ENCODE assay signal across 17 cellular contexts in genomic region chr7:28230273-28230672, GRCh38. TPM values are rescaled to one million over a fixed set of nuclear protein-coding genes. Genes with fewer than 3 reads are reported as not detected.
DNase-seq lines count a peak whose midpoint lies in the region; ATAC-seq, FAIRE-seq and TF ChIP-seq lines count a peak whose summit lies in the region.
"Had no signal": no experiment of that assay in that cellular context is flagged by ENCODE, and none has a peak within 500 bp of the region (broad histone marks: within the 10 kb centered on the region; RNA-seq: fewer than 3 reads in every experiment).

No MANE protein-coding gene starts in this region.

- TF ChIP-seq CTCF in WTC11 (IDR thresholded peaks at IDR 0.05) (no peak), HepG2 (CRISPR knock-in tag; IDR thresholded peaks at IDR 0.05) (no peak)

- H2AFZ ChIP-seq in HepG2 (ENCODE audit: low read length): no peak overlapping the region

- H3K4me3 ChIP-seq in HepG2 (replicated peaks in 1 of 3; ENCODE audit: insufficient read depth in 1 of 3, low read depth in 2 of 3, low read length in 3 of 3): no peak overlapping the region
- H3K4me3 ChIP-seq: BLaER1 had no signal

- no peak overlapping the region for H3K27ac Mint-ChIP-seq in WTC11
- H3K27ac Mint-ChIP-seq: CD8-positive, alpha-beta memory T cell; HFFc6; IgD-negative memory B cell had no signal

- H3K27me3 ChIP-seq in HepG2 (ENCODE audit: control insufficient read depth in 1 of 2, insufficient read depth in 2 of 2, low read length in 2 of 2): no peaks in the 10 kb centered on the region; a peak in 1 of 5 replicates
- H3K27me3 ChIP-seq: BLaER1 had no signal

- POLR2A ChIA-PET in WTC11 (lab: Charles Lee): no interaction called here
- POLR2A ChIA-PET in HepG2 (lab: Yijun Ruan, JAX): no interaction called here

- H3K9ac ChIP-seq in HepG2 (ENCODE audit: insufficient read depth, low read depth, low read length): no peak overlapping the region
- H3K9ac ChIP-seq: BLaER1, KMS-11 had no signal

- BruUV-seq in HepG2 (replicated peaks; lab: Mats Ljungman, UMichigan): no TSS peak

- no peak for TF ChIP-seq POLR2A in HepG2 (IDR thresholded peaks at IDR 0.05; ENCODE audit: insufficient read depth in 1 of 2, low read depth in 2 of 2, low read length in 2 of 2)

- 7% methylated on average over 5 of the region's 7 CpGs for WGBS in HepG2 (ENCODE audit: low lambda C conversion rate)

- H4K20me1 ChIP-seq in HepG2 (ENCODE audit: insufficient read depth, low read length): no peaks in the 10 kb centered on the region
- H4K20me1 ChIP-seq: BLaER1 had no signal

- FAIRE-seq in HepG2 (lab: Jason Lieb, UNC): no peak
- FAIRE-seq: GM18507 had no signal

- peak; percentile 47; the same call in 1 of the 2 replicates for ATAC-seq in WTC11
- ATAC-seq in HepG2: peak; percentile 68

- H3K27ac ChIP-seq in HepG2 (ENCODE audit: extremely low read length, insufficient read depth, low read length): no peak overlapping the region
- H3K27ac ChIP-seq: 22Rv1, BLaER1, KMS-11 had no signal

- H3K36me3 ChIP-seq in HepG2 (replicated peaks in 1 of 2; ENCODE audit: control insufficient read depth in 1 of 2, insufficient read depth in 2 of 2, low read length in 2 of 2): no peaks in the 10 kb centered on the region
- H3K36me3 ChIP-seq: BLaER1 had no signal

- peaks cover 7% of the 10 kb centered on the region for H3K9me3 Mint-ChIP-seq in WTC11
- H3K9me3 Mint-ChIP-seq: CD8-positive, alpha-beta memory T cell; HFFc6 had no signal

- peaks cover 57% of the 10 kb centered on the region for H3K4me1 Mint-ChIP-seq in WTC11
- H3K4me1 Mint-ChIP-seq: CD8-positive, alpha-beta memory T cell had no signal

- peaks cover 7% of the 10 kb centered on the region for H3K4me1 ChIP-seq in HepG2 (ENCODE audit: insufficient read depth, low read length)
- H3K4me1 ChIP-seq: BLaER1 had no signal

- no peak overlapping the region for H3K4me2 ChIP-seq in HepG2 (ENCODE audit: low read depth, low read length)
- H3K4me2 ChIP-seq: BLaER1, KMS-11 had no signal

- no peaks in the 10 kb centered on the region for H3K79me2 ChIP-seq in HepG2 (ENCODE audit: insufficient read depth, low read length)

- DNase-seq in ELF-1 (ENCODE audit: low read depth, low spot score) (peak; percentile 8), WTC11 (ENCODE audit: low spot score) (no peak), HepG2 (ENCODE audit: low spot score) (peak; percentile 5), retina (peak; percentile 7), HPDE6-E6E7 (ENCODE audit: extremely low spot score) (no peak), mesenteric fat pad (ENCODE audit: low spot score) (no peak), COR-L47 (lab: John Stamatoyannopoulos, UW) (no peak)
- DNase-seq: CD8-positive, alpha-beta memory T cell; DMS53; GOT3; HCEC 1CT; HFFc6 had no signal

- intact Hi-C loops in HepG2 (cut with micrococcal nuclease; ENCODE audit: unreplicated experiment): no loop called here

- TF ChIP-seq EP300 in HepG2 (IDR thresholded peaks at IDR 0.05; ENCODE audit: low read depth in 2 of 2, low read length in 2 of 2): no peak
- no peak for TF ChIP-seq EP300 in HepG2 (CRISPR knock-in tag; IDR thresholded peaks at IDR 0.05; ENCODE audit: borderline replicate concordance)

- CTCF ChIA-PET in WTC11 (lab: Charles Lee): no interaction called here
- CTCF ChIA-PET in HepG2 (lab: Yijun Ruan, JAX; ENCODE audit: low intra/inter-chr PET ratio, low total read pairs): no interaction called here

- TF ChIP-seq RAD21 in HepG2 (CRISPR knock-in tag; IDR thresholded peaks at IDR 0.05): no peak

- no peak overlapping the region for H3K4me3 Mint-ChIP-seq in WTC11
- H3K4me3 Mint-ChIP-seq: CD8-positive, alpha-beta memory T cell; HFFc6 had no signal

- in situ Hi-C loops in HepG2 (cut with HindIII; ENCODE audit: extremely low pct_ligation_motif_present, low pct_unique_long_range_greater_than_20kb): no loop called here

- no peaks in the 10 kb centered on the region; the same call in 1 of the 2 replicates for H3K27me3 Mint-ChIP-seq in WTC11 (ENCODE audit: low read depth)
- H3K27me3 Mint-ChIP-seq: IgD-negative memory B cell had no signal

- peaks cover 3% of the 10 kb centered on the region for H3K36me3 Mint-ChIP-seq in WTC11
- H3K36me3 Mint-ChIP-seq: CD8-positive, alpha-beta memory T cell; IgD-negative memory B cell had no signal

- H3K9me3 ChIP-seq in HepG2 (ENCODE audit: low read length): no peaks in the 10 kb centered on the region
- H3K9me3 ChIP-seq: BLaER1 had no signal

TF ChIP-seq in WTC11, 78 proteins besides CTCF, POLR2A, EP300 and RAD21 (continues in another document):
- TF ChIP-seq, protein P1, sequence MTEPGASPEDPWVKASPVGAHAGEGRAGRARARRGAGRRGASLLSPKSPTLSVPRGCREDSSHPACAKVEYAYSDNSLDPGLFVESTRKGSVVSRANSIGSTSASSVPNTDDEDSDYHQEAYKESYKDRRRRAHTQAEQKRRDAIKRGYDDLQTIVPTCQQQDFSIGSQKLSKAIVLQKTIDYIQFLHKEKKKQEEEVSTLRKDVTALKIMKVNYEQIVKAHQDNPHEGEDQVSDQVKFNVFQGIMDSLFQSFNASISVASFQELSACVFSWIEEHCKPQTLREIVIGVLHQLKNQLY (CRISPR knock-in tag; IDR thresholded peaks at IDR 0.05): no peak
- TF ChIP-seq, protein P2, sequence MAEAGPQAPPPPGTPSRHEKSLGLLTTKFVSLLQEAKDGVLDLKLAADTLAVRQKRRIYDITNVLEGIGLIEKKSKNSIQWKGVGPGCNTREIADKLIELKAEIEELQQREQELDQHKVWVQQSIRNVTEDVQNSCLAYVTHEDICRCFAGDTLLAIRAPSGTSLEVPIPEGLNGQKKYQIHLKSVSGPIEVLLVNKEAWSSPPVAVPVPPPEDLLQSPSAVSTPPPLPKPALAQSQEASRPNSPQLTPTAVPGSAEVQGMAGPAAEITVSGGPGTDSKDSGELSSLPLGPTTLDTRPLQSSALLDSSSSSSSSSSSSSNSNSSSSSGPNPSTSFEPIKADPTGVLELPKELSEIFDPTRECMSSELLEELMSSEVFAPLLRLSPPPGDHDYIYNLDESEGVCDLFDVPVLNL (CRISPR knock-in tag; IDR thresholded peaks at IDR 0.05; ENCODE audit: borderline replicate concordance, low read depth): no peak
- TF ChIP-seq ZBTB21 (CRISPR knock-in tag; IDR thresholded peaks at IDR 0.05; ENCODE audit: borderline replicate concordance): no peak

TF ChIP-seq in HepG2, 621 proteins besides CTCF, POLR2A, EP300 and RAD21:
- TF ChIP-seq NFYB (CRISPR knock-in tag; IDR thresholded peaks at IDR 0.05) (no peak), SOX5 (CRISPR knock-in tag; IDR thresholded peaks at IDR 0.05; ENCODE audit: borderline replicate concordance) (no peak), HNF4A (CRISPR knock-in tag; IDR thresholded peaks at IDR 0.05) (peak; percentile 41; the same call in 1 of the 2 replicates)
TF ChIP-seq in HepG2: peak in this region for 1.

RNA-seq across cellular contexts. Expression of gene JAZF1, which starts 49.7 kb away (rescaled TPM):
- 11.9 to 19.0 TPM (median 17.0 TPM) in 3 replicates for total RNA-seq in WTC11 (2021)
- total RNA-seq in HepG2 (2016; rRNA removed; fragmentation: Illumina TruSeq; extraction: Trizol): not detected in 2 replicates
- not detected in 2 replicates for total RNA-seq in HepG2 (2016; cell fraction: cytosol; rRNA removed; fragmentation: Illumina TruSeq; extraction: Trizol; ENCODE audit: low read depth)
- not detected in 2 replicates for total RNA-seq in HepG2 (2016; cell fraction: insoluble cytoplasmic fraction; rRNA removed; fragmentation: Illumina TruSeq; extraction: Trizol)
- total RNA-seq in HepG2 (2016; cell fraction: membrane; rRNA removed; fragmentation: Illumina TruSeq; extraction: Trizol): not detected in 2 replicates
- not detected in 2 replicates for total RNA-seq in HepG2 (2016; cell fraction: nucleus; rRNA removed; fragmentation: Illumina TruSeq; extraction: Trizol)
- polyA plus RNA-seq in HepG2 (2011; rRNA removed): not detected in 2 replicates
- polyA plus RNA-seq in HepG2 (2011; cell fraction: cytosol; rRNA removed): not detected in 2 replicates
- polyA plus RNA-seq in HepG2 (2011; cell fraction: nucleus; rRNA removed): not detected in 2 replicates
- not detected in 2 replicates for polyA plus RNA-seq in HepG2 (2012)
- not detected in 2 replicates for polyA plus RNA-seq in HepG2 (2016; cell fraction: cytosol; fragmentation: Illumina TruSeq; extraction: Trizol; ENCODE audit: low read depth)
- polyA plus RNA-seq in HepG2 (2016; cell fraction: insoluble cytoplasmic fraction; fragmentation: Illumina TruSeq; extraction: Trizol; ENCODE audit: low read depth): not detected in 2 replicates
- not detected in 2 replicates for polyA plus RNA-seq in HepG2 (2016; cell fraction: membrane; fragmentation: Illumina TruSeq; extraction: Trizol; ENCODE audit: low read depth)
- polyA plus RNA-seq in HepG2 (2016; cell fraction: nucleus; fragmentation: Illumina TruSeq; extraction: Trizol; ENCODE audit: insufficient read depth, low read depth): not detected in 2 replicates
- 3.1 TPM in 1 of 2 replicates, not detected in the other for polyA minus RNA-seq in HepG2 (2011; rRNA and poly(A)+ RNA removed; ENCODE audit: low replicate concordance)
- polyA minus RNA-seq in HepG2 (2011; cell fraction: cytosol; rRNA and poly(A)+ RNA removed): not detected in 2 replicates
- polyA minus RNA-seq in HepG2 (2011; cell fraction: nucleus; rRNA and poly(A)+ RNA removed): not detected in 2 replicates
- 27.7 TPM for total RNA-seq in mesenteric fat pad

Comparison
In these comparisons a context has a peak if more than half of its experiments do, and no peak if none do; other contexts are left out.
1. DNase-seq: peak in ELF-1 (single experiment), HepG2 (single experiment) and retina (single experiment); none in WTC11 (single experiment), HPDE6-E6E7 (single experiment), mesenteric fat pad (single experiment) and COR-L47 (single experiment).
2. RNA of gene JAZF1, which starts 49.7 kb away (total RNA-seq): 27.7 TPM in mesenteric fat pad (single experiment) and 11.9 to 19.0 TPM in WTC11; not detected in HepG2; every median in the first group is over 10 times any median in the second.